9 cellular contexts compared by ENCODE assay signal in the genomic region with DNA sequence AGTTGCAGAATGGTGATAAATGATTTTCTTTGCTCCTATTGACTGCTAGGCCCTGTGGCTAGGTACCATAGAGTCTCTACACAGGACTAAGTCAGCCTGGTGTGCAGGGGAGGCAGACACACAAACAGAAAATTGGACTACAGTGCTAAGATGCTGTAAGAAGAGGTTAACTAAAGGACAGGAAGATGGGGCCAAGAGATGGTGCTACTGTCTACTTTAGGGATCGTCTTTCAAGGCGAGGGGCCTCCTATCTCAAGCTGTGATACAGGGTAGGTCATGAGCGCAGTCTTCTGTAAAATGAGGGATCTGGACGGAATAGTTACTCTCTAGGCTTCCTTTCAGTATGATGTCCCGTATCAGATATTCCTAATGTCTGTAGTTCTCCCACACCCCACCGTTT. TPM values are rescaled to one million over a fixed set of nuclear protein-coding genes. Genes with fewer than 3 reads are reported as not detected.
A peak's percentile ranks its signal among the peaks of the same experiment; 100 is the strongest.
DNase-seq lines count a peak whose midpoint lies in the region; ATAC-seq and TF ChIP-seq lines count a peak whose summit lies in the region.
"Had no signal": no experiment of that assay in that cellular context is flagged by ENCODE, and none has a peak within 500 bp of the region (broad histone marks: within the 10 kb centered on the region; RNA-seq: fewer than 3 reads in every experiment).

No MANE protein-coding gene starts in this region.

- peak overlapping the region; percentile 51 to 90 (median 71) for H3K4me3 ChIP-seq in heart right ventricle
- H3K4me3 ChIP-seq in vagina = peak overlapping the region; percentile 58 to 76

- H3K9me3 Mint-ChIP-seq in activated T-helper 1 cell treated with anti-CD3 and anti-CD28 coated beads, Interleukin-12 subunit alpha, Interleukin-12 subunit beta, Interleukin-2, Interleukin-4 antibody, amounts not matched to agents 30 ng/mL and 10 ng/mL and 1 ng/mL, durations not matched to agents 14 hours and 24 hours and 36 hours = no peaks in the 10 kb centered on the region

- peaks cover 0 to 22% (median 12%) of the 10 kb centered on the region in 9 donors for H3K4me1 ChIP-seq in heart right ventricle
- peaks cover 24% of the 10 kb centered on the region for H3K4me1 ChIP-seq in vagina

- H3K27ac ChIP-seq in heart right ventricle (peak overlapping the region in 4 of 10 donors; percentile 82 to 91 (median 86)), vagina (peak overlapping the region; percentile 95)

- no peak overlapping the region for H3K4me3 Mint-ChIP-seq in activated T-helper 1 cell treated with anti-CD3 and anti-CD28 coated beads, Interleukin-12 subunit alpha, Interleukin-12 subunit beta, Interleukin-2, Interleukin-4 antibody, amounts not matched to agents 30 ng/mL and 10 ng/mL and 1 ng/mL, durations not matched to agents 14 hours and 24 hours and 36 hours

- 17 to 19% methylated on average over 6 of the region's 6 CpGs for WGBS in heart right ventricle, 2 donors

- no peak for DNase-seq in heart right ventricle
- no peak for DNase-seq in Right ventricle myocardium inferior (ENCODE audit: missing footprints)
- DNase-seq in activated T-helper 1 cell treated with anti-CD3 and anti-CD28 coated beads, Interleukin-12 subunit alpha, Interleukin-12 subunit beta, Interleukin-2, Interleukin-4 antibody, amounts not matched to agents 30 ng/mL and 10 ng/mL and 1 ng/mL, durations not matched to agents 14 hours and 24 hours and 36 hours (ENCODE audit: low spot score) = peak; percentile 8
- DNase-seq in left kidney (ENCODE audit: low read depth, low spot score) = peak; percentile 72
- no peak for DNase-seq in vagina (ENCODE audit: extremely low spot score in 2 of 2)
- no peak for DNase-seq in activated CD8-positive, alpha-beta memory T cell treated with anti-CD3 and anti-CD28 coated beads, Interleukin-2, amount 50 U/mL, for 48 hours
- DNase-seq: glutamatergic neuron had no signal

- intact Hi-C loops in heart right ventricle (cut with DNase I) (loop anchor here in 4 of 10 donors (5.0 to 10.0 kb wide), 2 partner anchors 152 to 309 kb away; no protein-coding TSS in a partner anchor), Right ventricle myocardium inferior (cut with DNase I) (loop anchor here (10.0 kb wide), 2 partner anchors 289 to 439 kb away; a partner anchor contains a TSS), vagina (cut with DNase I) (loop anchor here (5.0 to 10.0 kb wide), 2 partner anchors 152 to 299 kb away; no protein-coding TSS in a partner anchor)
- intact Hi-C loops in activated T-helper 1 cell treated with anti-CD3 and anti-CD28 coated beads, Interleukin-12 subunit alpha, Interleukin-12 subunit beta, Interleukin-2, Interleukin-4 antibody, amounts not matched to agents 30 ng/mL and 10 ng/mL and 1 ng/mL, durations not matched to agents 14 hours and 24 hours and 36 hours (cut with micrococcal nuclease) = loop anchor here (5.0 to 10.0 kb wide), 2 partner anchors 302 to 449 kb away; a partner anchor contains a TSS

- no peak overlapping the region for H3K27ac Mint-ChIP-seq in activated T-helper 1 cell treated with anti-CD3 and anti-CD28 coated beads, Interleukin-12 subunit alpha, Interleukin-12 subunit beta, Interleukin-2, Interleukin-4 antibody, amounts not matched to agents 30 ng/mL and 10 ng/mL and 1 ng/mL, durations not matched to agents 14 hours and 24 hours and 36 hours

- H3K36me3 ChIP-seq in heart right ventricle (peaks cover 0 to 34% (median 0%) of the 10 kb centered on the region in 9 donors), vagina (peaks cover 0 to 11% of the 10 kb centered on the region in 2 donors)

- H3K27me3 ChIP-seq in heart right ventricle = no peaks in the 10 kb centered on the region
- H3K27me3 ChIP-seq in vagina = no peaks in the 10 kb centered on the region

- no peaks in the 10 kb centered on the region for H3K27me3 Mint-ChIP-seq in activated T-helper 1 cell treated with anti-CD3 and anti-CD28 coated beads, Interleukin-12 subunit alpha, Interleukin-12 subunit beta, Interleukin-2, Interleukin-4 antibody, amounts not matched to agents 30 ng/mL and 10 ng/mL and 1 ng/mL, durations not matched to agents 14 hours and 24 hours and 36 hours (ENCODE audit: insufficient read depth)

- no peak for TF ChIP-seq POLR2A in vagina (IDR thresholded peaks at IDR 0.05)

- peaks cover 25% of the 10 kb centered on the region for H3K36me3 Mint-ChIP-seq in activated T-helper 1 cell treated with anti-CD3 and anti-CD28 coated beads, Interleukin-12 subunit alpha, Interleukin-12 subunit beta, Interleukin-2, Interleukin-4 antibody, amounts not matched to agents 30 ng/mL and 10 ng/mL and 1 ng/mL, durations not matched to agents 14 hours and 24 hours and 36 hours (ENCODE audit: low read depth)

- TF ChIP-seq CTCF in heart right ventricle (IDR thresholded peaks at IDR 0.05) = no peak
- no peak for TF ChIP-seq CTCF in vagina (IDR thresholded peaks at IDR 0.05)

- peaks cover 21% of the 10 kb centered on the region for H3K4me1 Mint-ChIP-seq in activated T-helper 1 cell treated with anti-CD3 and anti-CD28 coated beads, Interleukin-12 subunit alpha, Interleukin-12 subunit beta, Interleukin-2, Interleukin-4 antibody, amounts not matched to agents 30 ng/mL and 10 ng/mL and 1 ng/mL, durations not matched to agents 14 hours and 24 hours and 36 hours (ENCODE audit: low read depth)

- ATAC-seq in heart right ventricle = peak in 2 of 8 donors; percentile 3 to 8
- no peak for ATAC-seq in Right ventricle myocardium inferior
- ATAC-seq in GM19023 (IDR thresholded peaks at IDR 0.05; ENCODE audit: unreplicated experiment) = no peak
- ATAC-seq in GM19452 (IDR thresholded peaks at IDR 0.05; ENCODE audit: unreplicated experiment) = no peak

- H3K9me3 ChIP-seq in heart right ventricle = no peaks in the 10 kb centered on the region
- H3K9me3 ChIP-seq in vagina = no peaks in the 10 kb centered on the region

RNA-seq across cellular contexts. Expression of a gene that starts 0.8 kb away (rescaled TPM):
- total RNA-seq in heart right ventricle = 10 to 100 TPM; 12.9 to 52.0 (median 21.8) TPM
- 100 to 1,000 TPM in 1 of 2 donors, 10 to 100 TPM in 1; 31.8 to 169 TPM for polyA plus RNA-seq in heart right ventricle
- 18.8 TPM for total RNA-seq in Right ventricle myocardium inferior
- 413 and 424 TPM in 2 replicates for total RNA-seq in activated T-helper 1 cell treated with anti-CD3 and anti-CD28 coated beads, Interleukin-12 subunit alpha, Interleukin-12 subunit beta, Interleukin-2, Interleukin-4 antibody, amounts not matched to agents 30 ng/mL and 10 ng/mL and 1 ng/mL, durations not matched to agents 14 hours and 24 hours and 36 hours
- total RNA-seq in vagina = 50.8 TPM

RNA-seq across cellular contexts. Expression of a gene that starts 12.0 kb away (rescaled TPM):
- total RNA-seq in heart right ventricle (100 to 1,000 TPM; 117 to 302 (median 208) TPM), Right ventricle myocardium inferior (278 TPM), vagina (468 TPM)
- polyA plus RNA-seq in heart right ventricle = 100 to 1,000 TPM; 351 to 965 TPM
- 664 and 674 TPM in 2 replicates for total RNA-seq in activated T-helper 1 cell treated with anti-CD3 and anti-CD28 coated beads, Interleukin-12 subunit alpha, Interleukin-12 subunit beta, Interleukin-2, Interleukin-4 antibody, amounts not matched to agents 30 ng/mL and 10 ng/mL and 1 ng/mL, durations not matched to agents 14 hours and 24 hours and 36 hours

RNA-seq across cellular contexts. Expression of a gene that starts 33.5 kb away (rescaled TPM):
- 10 to 100 TPM; 43.3 to 65.8 (median 52.8) TPM for total RNA-seq in heart right ventricle
- polyA plus RNA-seq in heart right ventricle = 10 to 100 TPM; 20.7 to 24.0 TPM
- total RNA-seq in Right ventricle myocardium inferior = 49.4 TPM
- 44.1 and 45.2 TPM in 2 replicates for total RNA-seq in activated T-helper 1 cell treated with anti-CD3 and anti-CD28 coated beads, Interleukin-12 subunit alpha, Interleukin-12 subunit beta, Interleukin-2, Interleukin-4 antibody, amounts not matched to agents 30 ng/mL and 10 ng/mL and 1 ng/mL, durations not matched to agents 14 hours and 24 hours and 36 hours
- total RNA-seq in vagina = 92.6 TPM

Comparison
In these comparisons a context has a peak if more than half of its experiments do, and no peak if none do; other contexts are left out.
1. DNase-seq: peak in activated T-helper 1 cell treated with anti-CD3 and anti-CD28 coated beads, Interleukin-12 subunit alpha, Interleukin-12 subunit beta, Interleukin-2, Interleukin-4 antibody, amounts not matched to agents 30 ng/mL and 10 ng/mL and 1 ng/mL, durations not matched to agents 14 hours and 24 hours and 36 hours (single experiment) and left kidney (single experiment); none in heart right ventricle (0 of 2), Right ventricle myocardium inferior (single experiment), vagina (0 of 2) and activated CD8-positive, alpha-beta memory T cell treated with anti-CD3 and anti-CD28 coated beads, Interleukin-2, amount 50 U/mL, for 48 hours (single experiment).